In genomic region chr10:31032515-31033132, GRCh38 we compare ENCODE assay signal across 8 cellular contexts. TPM values are rescaled to one million over a fixed set of nuclear protein-coding genes. Genes with fewer than 3 reads are reported as not detected.
DNase-seq lines count a peak whose midpoint lies in the region; ATAC-seq and TF ChIP-seq lines count a peak whose summit lies in the region.

No MANE protein-coding gene starts in this region.

- ATAC-seq in GM19463 (IDR thresholded peaks at IDR 0.05; ENCODE audit: unreplicated experiment), result no peak

- peak overlapping the region; percentile 81 to 94 (median 89) for H3K9ac ChIP-seq in BLaER1 treated with 17β-estradiol and CSF1 and Interleukin-3, amounts not matched to agents 10 nM and 100 nM
- H3K9ac ChIP-seq in OCI-LY3 (ENCODE audit: low read length), result peak overlapping the region; percentile 99

- peaks cover 0 to 4% (median 0%) of the 10 kb centered on the region in 11 experiments; a peak in 3 of 22 replicates for H3K9me3 ChIP-seq in BLaER1 treated with 17β-estradiol and CSF1 and Interleukin-3, amounts not matched to agents 10 nM and 100 nM (replicated peaks in 1 of 11)
- no peaks in the 10 kb centered on the region for H3K9me3 ChIP-seq in OCI-LY3 (ENCODE audit: insufficient read depth, low read length)

- H4K20me1 ChIP-seq in BLaER1 treated with 17β-estradiol and CSF1 and Interleukin-3, amounts not matched to agents 10 nM and 100 nM, result no peaks in the 10 kb centered on the region
- no peaks in the 10 kb centered on the region for H4K20me1 ChIP-seq in OCI-LY3 (ENCODE audit: insufficient read depth, low read length)

- H3K4me2 ChIP-seq in BLaER1 treated with 17β-estradiol and CSF1 and Interleukin-3, amounts not matched to agents 10 nM and 100 nM, result peak overlapping the region; percentile 79 to 96 (median 89)
- H3K4me2 ChIP-seq in OCI-LY3 (ENCODE audit: low read length), result peak overlapping the region; percentile 98

- DNase-seq in endothelial cell (ENCODE audit: low spot score) (no peak), neural crest cell (ENCODE audit: low read depth, low spot score) (no peak), NCI-H2029 (lab: John Stamatoyannopoulos, UW) (no peak), T-helper 9 cell (no peak), SHP77 (lab: John Stamatoyannopoulos, UW) (no peak)

- H3K4me3 Mint-ChIP-seq in endothelial cell (ENCODE audit: unreplicated experiment), result peak overlapping the region; percentile 87
- H3K4me3 Mint-ChIP-seq in neural crest cell, result peak overlapping the region; percentile 93

- peak overlapping the region; percentile 76 for H3K27ac Mint-ChIP-seq in endothelial cell (ENCODE audit: unreplicated experiment)
- no peak overlapping the region for H3K27ac Mint-ChIP-seq in neural crest cell (ENCODE audit: unreplicated experiment)

- no peaks in the 10 kb centered on the region for H3K27me3 ChIP-seq in BLaER1 treated with 17β-estradiol and CSF1 and Interleukin-3, amounts not matched to agents 10 nM and 100 nM
- no peaks in the 10 kb centered on the region for H3K27me3 ChIP-seq in OCI-LY3 (ENCODE audit: low read depth, low read length)

- H3K9me3 Mint-ChIP-seq in endothelial cell (ENCODE audit: unreplicated experiment) (no peaks in the 10 kb centered on the region), neural crest cell (peaks cover 3% of the 10 kb centered on the region)

- peak overlapping the region; percentile 63 to 79 (median 68) for H3K4me3 ChIP-seq in BLaER1 treated with 17β-estradiol and CSF1 and Interleukin-3, amounts not matched to agents 10 nM and 100 nM
- peak overlapping the region; percentile 93 for H3K4me3 ChIP-seq in OCI-LY3 (ENCODE audit: low read length)

- no peaks in the 10 kb centered on the region for H3K36me3 ChIP-seq in BLaER1 treated with 17β-estradiol and CSF1 and Interleukin-3, amounts not matched to agents 10 nM and 100 nM
- H3K36me3 ChIP-seq in OCI-LY3 (replicated peaks; ENCODE audit: low read depth, low read length), result no peaks in the 10 kb centered on the region

- H3K4me1 ChIP-seq in BLaER1 treated with 17β-estradiol and CSF1 and Interleukin-3, amounts not matched to agents 10 nM and 100 nM, result peaks cover 13 to 27% (median 16%) of the 10 kb centered on the region in 10 experiments
- H3K4me1 ChIP-seq in OCI-LY3 (ENCODE audit: low read length), result peaks cover 28% of the 10 kb centered on the region

- peaks cover 6% of the 10 kb centered on the region for H3K79me2 ChIP-seq in OCI-LY3 (ENCODE audit: low read length)

- H3K4me1 Mint-ChIP-seq in endothelial cell (ENCODE audit: unreplicated experiment) (peaks cover 36% of the 10 kb centered on the region), neural crest cell (peaks cover 42% of the 10 kb centered on the region)

- H3K36me3 Mint-ChIP-seq in endothelial cell (ENCODE audit: low read depth, unreplicated experiment) (no peaks in the 10 kb centered on the region), neural crest cell (ENCODE audit: low read depth) (no peaks in the 10 kb centered on the region)

- peaks cover 4% of the 10 kb centered on the region for H3K27me3 Mint-ChIP-seq in endothelial cell (ENCODE audit: unreplicated experiment)
- H3K27me3 Mint-ChIP-seq in neural crest cell (ENCODE audit: low read depth), result no peaks in the 10 kb centered on the region

- H2AFZ ChIP-seq in OCI-LY3 (ENCODE audit: low read depth, low read length), result peak overlapping the region; percentile 62; the same call in 1 of the 2 replicates

- no peak for TF ChIP-seq CTCF in OCI-LY3 (IDR thresholded peaks at IDR 0.05; ENCODE audit: low read depth, low read length)
- TF ChIP-seq CTCF in endothelial cell (IDR thresholded peaks at IDR 0.05; ENCODE audit: unreplicated experiment), result no peak
- TF ChIP-seq CTCF in neural crest cell (conservative IDR thresholded peaks at IDR 0.05), result no peak

- peak overlapping the region; percentile 91 to 97 (median 95); a peak in 21 of 22 replicates for H3K27ac ChIP-seq in BLaER1 treated with 17β-estradiol and CSF1 and Interleukin-3, amounts not matched to agents 10 nM and 100 nM
- peak overlapping the region; percentile 91; the same call in 1 of the 2 replicates for H3K27ac ChIP-seq in OCI-LY3 (ENCODE audit: low read length)

RNA-seq across cellular contexts. Expression of gene ZNF438, which starts 1.0 kb away (rescaled TPM):
- total RNA-seq in endothelial cell (ENCODE audit: unreplicated experiment) (4.3 TPM), neural crest cell (3.5 and 4.0 TPM in 2 replicates)
